ENCODE assay signal across 1 cellular context in the genomic region with DNA sequence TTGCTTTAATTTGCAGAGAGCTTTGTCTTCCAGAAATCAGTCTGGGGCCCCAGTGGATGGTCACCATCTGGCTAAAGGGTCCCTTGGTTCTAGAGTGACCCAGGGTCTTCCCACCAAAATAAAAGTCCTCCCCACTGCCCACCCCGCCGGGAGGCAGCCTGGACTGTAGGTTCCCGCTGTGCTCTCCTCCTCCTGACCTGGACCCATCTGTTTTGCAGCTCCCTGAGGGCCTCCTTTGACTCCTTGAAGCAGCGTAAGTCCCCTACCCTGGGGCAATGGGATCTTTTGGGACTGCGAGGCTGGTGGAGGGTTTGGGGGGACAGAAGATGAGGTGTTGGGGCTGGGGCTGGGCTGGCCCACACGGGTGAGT.
TF ChIP-seq lines count a peak whose summit lies in the region.

No MANE protein-coding gene starts in this region.

TF ChIP-seq in HepG2, 621 proteins besides CTCF, POLR2A, EP300 and RAD21:
- TF ChIP-seq, protein P1, sequence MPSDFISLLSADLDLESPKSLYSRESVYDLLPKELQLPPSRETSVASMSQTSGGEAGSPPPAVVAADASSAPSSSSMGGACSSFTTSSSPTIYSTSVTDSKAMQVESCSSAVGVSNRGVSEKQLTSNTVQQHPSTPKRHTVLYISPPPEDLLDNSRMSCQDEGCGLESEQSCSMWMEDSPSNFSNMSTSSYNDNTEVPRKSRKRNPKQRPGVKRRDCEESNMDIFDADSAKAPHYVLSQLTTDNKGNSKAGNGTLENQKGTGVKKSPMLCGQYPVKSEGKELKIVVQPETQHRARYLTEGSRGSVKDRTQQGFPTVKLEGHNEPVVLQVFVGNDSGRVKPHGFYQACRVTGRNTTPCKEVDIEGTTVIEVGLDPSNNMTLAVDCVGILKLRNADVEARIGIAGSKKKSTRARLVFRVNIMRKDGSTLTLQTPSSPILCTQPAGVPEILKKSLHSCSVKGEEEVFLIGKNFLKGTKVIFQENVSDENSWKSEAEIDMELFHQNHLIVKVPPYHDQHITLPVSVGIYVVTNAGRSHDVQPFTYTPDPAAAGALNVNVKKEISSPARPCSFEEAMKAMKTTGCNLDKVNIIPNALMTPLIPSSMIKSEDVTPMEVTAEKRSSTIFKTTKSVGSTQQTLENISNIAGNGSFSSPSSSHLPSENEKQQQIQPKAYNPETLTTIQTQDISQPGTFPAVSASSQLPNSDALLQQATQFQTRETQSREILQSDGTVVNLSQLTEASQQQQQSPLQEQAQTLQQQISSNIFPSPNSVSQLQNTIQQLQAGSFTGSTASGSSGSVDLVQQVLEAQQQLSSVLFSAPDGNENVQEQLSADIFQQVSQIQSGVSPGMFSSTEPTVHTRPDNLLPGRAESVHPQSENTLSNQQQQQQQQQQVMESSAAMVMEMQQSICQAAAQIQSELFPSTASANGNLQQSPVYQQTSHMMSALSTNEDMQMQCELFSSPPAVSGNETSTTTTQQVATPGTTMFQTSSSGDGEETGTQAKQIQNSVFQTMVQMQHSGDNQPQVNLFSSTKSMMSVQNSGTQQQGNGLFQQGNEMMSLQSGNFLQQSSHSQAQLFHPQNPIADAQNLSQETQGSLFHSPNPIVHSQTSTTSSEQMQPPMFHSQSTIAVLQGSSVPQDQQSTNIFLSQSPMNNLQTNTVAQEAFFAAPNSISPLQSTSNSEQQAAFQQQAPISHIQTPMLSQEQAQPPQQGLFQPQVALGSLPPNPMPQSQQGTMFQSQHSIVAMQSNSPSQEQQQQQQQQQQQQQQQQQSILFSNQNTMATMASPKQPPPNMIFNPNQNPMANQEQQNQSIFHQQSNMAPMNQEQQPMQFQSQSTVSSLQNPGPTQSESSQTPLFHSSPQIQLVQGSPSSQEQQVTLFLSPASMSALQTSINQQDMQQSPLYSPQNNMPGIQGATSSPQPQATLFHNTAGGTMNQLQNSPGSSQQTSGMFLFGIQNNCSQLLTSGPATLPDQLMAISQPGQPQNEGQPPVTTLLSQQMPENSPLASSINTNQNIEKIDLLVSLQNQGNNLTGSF (CRISPR knock-in tag; IDR thresholded peaks at IDR 0.05), result no peak
- TF ChIP-seq DR1 (CRISPR knock-in tag; IDR thresholded peaks at IDR 0.05) (no peak), SALL2 (CRISPR knock-in tag; IDR thresholded peaks at IDR 0.05) (no peak), KLF13 (CRISPR knock-in tag; IDR thresholded peaks at IDR 0.05) (no peak), ZNF317 (CRISPR knock-in tag; IDR thresholded peaks at IDR 0.05) (no peak), KLF16 (CRISPR knock-in tag; IDR thresholded peaks at IDR 0.05) (no peak), ZNF616 (CRISPR knock-in tag; IDR thresholded peaks at IDR 0.05; ENCODE audit: low read depth) (no peak), ZNF337 (CRISPR knock-in tag; IDR thresholded peaks at IDR 0.05; ENCODE audit: borderline replicate concordance, low read depth) (no peak), HIVEP1 (CRISPR knock-in tag; IDR thresholded peaks at IDR 0.05) (no peak)
- TF ChIP-seq, protein P2, sequence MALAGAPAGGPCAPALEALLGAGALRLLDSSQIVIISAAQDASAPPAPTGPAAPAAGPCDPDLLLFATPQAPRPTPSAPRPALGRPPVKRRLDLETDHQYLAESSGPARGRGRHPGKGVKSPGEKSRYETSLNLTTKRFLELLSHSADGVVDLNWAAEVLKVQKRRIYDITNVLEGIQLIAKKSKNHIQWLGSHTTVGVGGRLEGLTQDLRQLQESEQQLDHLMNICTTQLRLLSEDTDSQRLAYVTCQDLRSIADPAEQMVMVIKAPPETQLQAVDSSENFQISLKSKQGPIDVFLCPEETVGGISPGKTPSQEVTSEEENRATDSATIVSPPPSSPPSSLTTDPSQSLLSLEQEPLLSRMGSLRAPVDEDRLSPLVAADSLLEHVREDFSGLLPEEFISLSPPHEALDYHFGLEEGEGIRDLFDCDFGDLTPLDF (CRISPR knock-in tag; IDR thresholded peaks at IDR 0.05), result no peak
- TF ChIP-seq, protein P3, sequence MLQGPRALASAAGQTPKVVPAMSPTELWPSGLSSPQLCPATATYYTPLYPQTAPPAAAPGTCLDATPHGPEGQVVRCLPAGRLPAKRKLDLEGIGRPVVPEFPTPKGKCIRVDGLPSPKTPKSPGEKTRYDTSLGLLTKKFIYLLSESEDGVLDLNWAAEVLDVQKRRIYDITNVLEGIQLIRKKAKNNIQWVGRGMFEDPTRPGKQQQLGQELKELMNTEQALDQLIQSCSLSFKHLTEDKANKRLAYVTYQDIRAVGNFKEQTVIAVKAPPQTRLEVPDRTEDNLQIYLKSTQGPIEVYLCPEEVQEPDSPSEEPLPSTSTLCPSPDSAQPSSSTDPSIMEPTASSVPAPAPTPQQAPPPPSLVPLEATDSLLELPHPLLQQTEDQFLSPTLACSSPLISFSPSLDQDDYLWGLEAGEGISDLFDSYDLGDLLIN (CRISPR knock-in tag; IDR thresholded peaks at IDR 0.05; ENCODE audit: borderline replicate concordance), result no peak
- TF ChIP-seq, protein P4, sequence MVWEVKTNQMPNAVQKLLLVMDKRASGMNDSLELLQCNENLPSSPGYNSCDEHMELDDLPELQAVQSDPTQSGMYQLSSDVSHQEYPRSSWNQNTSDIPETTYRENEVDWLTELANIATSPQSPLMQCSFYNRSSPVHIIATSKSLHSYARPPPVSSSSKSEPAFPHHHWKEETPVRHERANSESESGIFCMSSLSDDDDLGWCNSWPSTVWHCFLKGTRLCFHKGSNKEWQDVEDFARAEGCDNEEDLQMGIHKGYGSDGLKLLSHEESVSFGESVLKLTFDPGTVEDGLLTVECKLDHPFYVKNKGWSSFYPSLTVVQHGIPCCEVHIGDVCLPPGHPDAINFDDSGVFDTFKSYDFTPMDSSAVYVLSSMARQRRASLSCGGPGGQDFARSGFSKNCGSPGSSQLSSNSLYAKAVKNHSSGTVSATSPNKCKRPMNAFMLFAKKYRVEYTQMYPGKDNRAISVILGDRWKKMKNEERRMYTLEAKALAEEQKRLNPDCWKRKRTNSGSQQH (CRISPR knock-in tag; IDR thresholded peaks at IDR 0.05; ENCODE audit: low read depth), result no peak
